Comparison of ENCODE assay signal across 1 cellular context in genomic region chr22:46147471-46148267, GRCh38.
A peak's percentile ranks its signal among the peaks of the same experiment; 100 is the strongest.
TF ChIP-seq lines count a peak whose summit lies in the region.

No MANE protein-coding gene starts in this region.

TF ChIP-seq in HepG2, 621 proteins besides CTCF, POLR2A, EP300 and RAD21 (continued from another document and continues in another):
- TF ChIP-seq USF2 (IDR thresholded peaks at IDR 0.05; ENCODE audit: low read depth, low read length) (0 out of 2 replicates have a peak, but pooled peaks have one; percentile 7), USF2 (CRISPR knock-in tag; IDR thresholded peaks at IDR 0.05; ENCODE audit: borderline replicate concordance) (peak; percentile 80), ZBTB37 (CRISPR knock-in tag; IDR thresholded peaks at IDR 0.05) (no peak), PRDM15 (CRISPR knock-in tag; IDR thresholded peaks at IDR 0.05) (no peak), EZH2 (conservative IDR thresholded peaks at IDR 0.05; ENCODE audit: low read depth, low read length) (no peak), THYN1 (CRISPR knock-in tag; IDR thresholded peaks at IDR 0.05; ENCODE audit: borderline replicate concordance, low read depth) (no peak), HHEX (CRISPR knock-in tag; IDR thresholded peaks at IDR 0.05) (0 out of 2 replicates have a peak, but pooled peaks have one; percentile 30), ZSCAN25 (CRISPR knock-in tag; IDR thresholded peaks at IDR 0.05) (no peak), RFX5 (IDR thresholded peaks at IDR 0.05; ENCODE audit: low read depth, low read length) (no peak), PCBP2 (optimal IDR thresholded peaks at IDR 0.05; ENCODE audit: low read depth, low read length, poor library complexity, severe bottlenecking) (no peak), ZFP36L1 (CRISPR knock-in tag; IDR thresholded peaks at IDR 0.05) (no peak), ZNF550 (CRISPR knock-in tag; IDR thresholded peaks at IDR 0.05; ENCODE audit: borderline replicate concordance) (no peak), SMAD1 (CRISPR knock-in tag; IDR thresholded peaks at IDR 0.05; ENCODE audit: borderline replicate concordance, low read depth) (peak; percentile 56; the same call in 1 of the 2 replicates), MAX (IDR thresholded peaks at IDR 0.05) (peak; percentile 92), NKX3-1 (CRISPR knock-in tag; IDR thresholded peaks at IDR 0.05) (no peak), ZNF574 (CRISPR knock-in tag; IDR thresholded peaks at IDR 0.05) (peak; percentile 67), ZNF619 (CRISPR knock-in tag; IDR thresholded peaks at IDR 0.05) (no peak), ZNF713 (CRISPR knock-in tag; IDR thresholded peaks at IDR 0.05) (no peak), PATZ1 (CRISPR knock-in tag; IDR thresholded peaks at IDR 0.05) (peak; percentile 81), ZNF296 (CRISPR knock-in tag; conservative IDR thresholded peaks at IDR 0.05) (no peak), CBX5 (CRISPR knock-in tag; IDR thresholded peaks at IDR 0.05; ENCODE audit: borderline replicate concordance) (peak; percentile 47; the same call in 1 of the 2 replicates), MYC (CRISPR knock-in tag; IDR thresholded peaks at IDR 0.05; ENCODE audit: borderline replicate concordance) (peak; percentile 68), ZBTB4 (CRISPR knock-in tag; IDR thresholded peaks at IDR 0.05; ENCODE audit: borderline replicate concordance) (0 out of 2 replicates have a peak, but pooled peaks have one; percentile 28), ZKSCAN1 (IDR thresholded peaks at IDR 0.05; ENCODE audit: low read length) (no peak; the same call in 1 of the 2 replicates), PLSCR1 (CRISPR knock-in tag; IDR thresholded peaks at IDR 0.05; ENCODE audit: borderline replicate concordance) (no peak), HMGXB4 (CRISPR knock-in tag; IDR thresholded peaks at IDR 0.05; ENCODE audit: borderline replicate concordance in 1 of 2, low read depth in 1 of 2) (peak in 1 of 2 experiments; percentile 68; a peak in 1 of 4 replicates), ZNF496 (CRISPR knock-in tag; IDR thresholded peaks at IDR 0.05; ENCODE audit: insufficient replicate concordance) (no peak), ARNT (IDR thresholded peaks at IDR 0.05) (no peak), PLRG1 (conservative IDR thresholded peaks at IDR 0.05) (no peak), ZNF800 (CRISPR knock-in tag; IDR thresholded peaks at IDR 0.05) (no peak), GABPB1 (CRISPR knock-in tag; IDR thresholded peaks at IDR 0.05) (peak; percentile 70), BRCA1 (CRISPR knock-in tag; IDR thresholded peaks at IDR 0.05) (no peak), ZNF782 (CRISPR knock-in tag; IDR thresholded peaks at IDR 0.05; ENCODE audit: borderline replicate concordance) (peak; percentile 38; the same call in 1 of the 2 replicates), CCAR2 (optimal IDR thresholded peaks at IDR 0.05; ENCODE audit: low read depth, low read length) (no peak)
